ENCODE assay signal across 10 cellular contexts in the genomic region with DNA sequence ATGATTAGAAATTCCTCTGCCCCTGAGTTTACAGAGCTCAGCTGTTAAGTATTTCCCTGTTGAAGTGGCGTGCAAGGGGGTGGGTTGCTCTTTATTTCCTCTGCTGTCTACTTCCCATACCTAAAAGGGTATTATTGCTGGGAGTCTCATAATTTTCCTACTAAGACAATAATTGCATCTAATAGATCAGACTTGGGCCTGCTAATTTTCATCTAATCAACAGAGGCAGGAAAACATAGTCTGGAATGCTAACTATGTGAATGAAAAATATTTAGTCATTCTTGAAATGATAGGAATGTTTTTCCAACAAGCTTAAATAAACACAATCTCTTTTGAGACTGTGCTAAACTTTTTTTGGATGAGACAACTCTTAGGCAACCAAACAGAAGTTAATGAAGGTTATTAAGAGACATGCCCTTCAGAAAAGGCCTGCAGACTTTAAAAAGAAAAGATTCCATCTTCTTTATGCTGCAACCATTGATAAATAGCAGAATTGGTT.
A peak's percentile ranks its signal among the peaks of the same experiment; 100 is the strongest.
DNase-seq lines count a peak whose midpoint lies in the region; ATAC-seq, FAIRE-seq and TF ChIP-seq lines count a peak whose summit lies in the region.
"Had no signal": no experiment of that assay in that cellular context is flagged by ENCODE, and none has a peak within 500 bp of the region (broad histone marks: within the 10 kb centered on the region; RNA-seq: fewer than 3 reads in every experiment).

No MANE protein-coding gene starts in this region.

- intact Hi-C loops in heart left ventricle (cut with DNase I), result loop anchor here in 1 of 10 donors (5.0 kb wide), 1 partner anchor 34 kb away; no protein-coding TSS in a partner anchor
- intact Hi-C loops in activated CD4-positive, alpha-beta T cell treated with anti-CD3 and anti-CD28 coated beads, Interleukin-2, amount 10 ng/mL, durations not matched to agents 24 days and 14 days (cut with micrococcal nuclease), result no loop called here

- peaks cover 20% of the 10 kb centered on the region for H3K36me3 ChIP-seq in astrocyte (ENCODE audit: insufficient read depth, low read length)
- H3K36me3 ChIP-seq in heart left ventricle, result peaks cover 0 to 29% (median 12%) of the 10 kb centered on the region in 9 donors
- H3K36me3 ChIP-seq: neural progenitor cell had no signal

- ATAC-seq in heart left ventricle, result peak in 2 of 4 donors; percentile 36 to 52

- no peak for TF ChIP-seq POLR2A in heart left ventricle (IDR thresholded peaks at IDR 0.05)

- H3K9me3 ChIP-seq in astrocyte (ENCODE audit: insufficient read depth, low read depth, low read length) (no peaks in the 10 kb centered on the region), heart left ventricle (no peaks in the 10 kb centered on the region)

- FAIRE-seq in G401.6 (lab: Jason Lieb, UNC), result peak; percentile 100
- peak; percentile 95 for FAIRE-seq in astrocyte (lab: Jason Lieb, UNC)

- H3K4me2 ChIP-seq in astrocyte (ENCODE audit: low read length), result peak overlapping the region; percentile 59
- H3K4me2 ChIP-seq: neural progenitor cell had no signal

- H3K27me3 Mint-ChIP-seq in astrocyte (ENCODE audit: low read depth, unreplicated experiment), result no peaks in the 10 kb centered on the region
- no peaks in the 10 kb centered on the region for H3K27me3 Mint-ChIP-seq in activated CD4-positive, alpha-beta T cell treated with anti-CD3 and anti-CD28 coated beads, Interleukin-2, amount 10 ng/mL, durations not matched to agents 24 days and 14 days

- H3K79me2 ChIP-seq in astrocyte (ENCODE audit: insufficient read depth, low read length), result peaks cover 65% of the 10 kb centered on the region

- H2AFZ ChIP-seq in astrocyte (ENCODE audit: low read depth, low read length), result no peak overlapping the region
- H2AFZ ChIP-seq: neural progenitor cell had no signal

- peak overlapping the region; percentile 92 for H3K27ac ChIP-seq in astrocyte (ENCODE audit: low read depth, low read length)
- H3K27ac ChIP-seq in heart left ventricle, result peak overlapping the region; percentile 37 to 81 (median 62)
- H3K27ac ChIP-seq: neural progenitor cell had no signal

- H3K4me3 ChIP-seq in astrocyte (ENCODE audit: insufficient read depth, low read depth, low read length) (no peak overlapping the region), heart left ventricle (no peak overlapping the region), retinal pigment epithelial cell (ENCODE audit: low read length) (no peak overlapping the region)
- H3K4me3 ChIP-seq: neural progenitor cell had no signal

- WGBS in heart left ventricle, 4 donors, result 29 to 56% (median 44%) methylated on average over 1 of the region's 1 CpG

- H3K4me1 Mint-ChIP-seq in astrocyte (ENCODE audit: low read depth, unreplicated experiment), result peaks cover 62% of the 10 kb centered on the region
- H3K4me1 Mint-ChIP-seq in activated CD4-positive, alpha-beta T cell treated with anti-CD3 and anti-CD28 coated beads, Interleukin-2, amount 10 ng/mL, durations not matched to agents 24 days and 14 days, result no peaks in the 10 kb centered on the region

- H3K9ac ChIP-seq in astrocyte (ENCODE audit: low read length), result peak overlapping the region; percentile 72
- H3K9ac ChIP-seq: neural progenitor cell had no signal

- H3K4me1 ChIP-seq in astrocyte (ENCODE audit: insufficient read depth, low read length) (peaks cover 61% of the 10 kb centered on the region), heart left ventricle (peaks cover 10 to 67% (median 34%) of the 10 kb centered on the region in 12 donors)
- H3K4me1 ChIP-seq: neural progenitor cell had no signal

- no peaks in the 10 kb centered on the region for H3K27me3 ChIP-seq in astrocyte (ENCODE audit: insufficient read depth, low read length)
- no peaks in the 10 kb centered on the region for H3K27me3 ChIP-seq in heart left ventricle
- H3K27me3 ChIP-seq: neural progenitor cell had no signal

- no peaks in the 10 kb centered on the region for H4K20me1 ChIP-seq in astrocyte (ENCODE audit: insufficient read depth, low read length)

- no peak overlapping the region for H3K4me3 Mint-ChIP-seq in astrocyte (ENCODE audit: unreplicated experiment)
- H3K4me3 Mint-ChIP-seq in activated CD4-positive, alpha-beta T cell treated with anti-CD3 and anti-CD28 coated beads, Interleukin-2, amount 10 ng/mL, durations not matched to agents 24 days and 14 days, result no peak overlapping the region
- H3K4me3 Mint-ChIP-seq: neural progenitor cell had no signal

- peaks cover 22% of the 10 kb centered on the region for H3K36me3 Mint-ChIP-seq in astrocyte (ENCODE audit: low read depth, unreplicated experiment)
- peaks cover 2% of the 10 kb centered on the region for H3K36me3 Mint-ChIP-seq in activated CD4-positive, alpha-beta T cell treated with anti-CD3 and anti-CD28 coated beads, Interleukin-2, amount 10 ng/mL, durations not matched to agents 24 days and 14 days (ENCODE audit: low read depth)

- DNase-seq in astrocyte (ENCODE audit: low read depth) (peak; percentile 87), heart left ventricle (no peak), retinal pigment epithelial cell (ENCODE audit: low read depth) (peak; percentile 77), DMS 273 (lab: John Stamatoyannopoulos, UW; ENCODE audit: unreplicated experiment) (no peak), HuH-7.5 (ENCODE audit: low spot score) (no peak)
- no peak for DNase-seq in stimulated activated CD4-positive, alpha-beta T cell treated with anti-CD3 and anti-CD28 coated beads, Interleukin-4, amount 100 ng/mL, for 4 hours
- no peak for DNase-seq in activated CD4-positive, alpha-beta T cell treated with anti-CD3 and anti-CD28 coated beads, Interleukin-2, amount 10 ng/mL, durations not matched to agents 24 days and 14 days
- DNase-seq: stimulated activated naive CD4-positive, alpha-beta T cell had no signal

- H3K27ac Mint-ChIP-seq in astrocyte (ENCODE audit: unreplicated experiment), result peak overlapping the region; percentile 96
- no peak overlapping the region for H3K27ac Mint-ChIP-seq in activated CD4-positive, alpha-beta T cell treated with anti-CD3 and anti-CD28 coated beads, Interleukin-2, amount 10 ng/mL, durations not matched to agents 24 days and 14 days
- H3K27ac Mint-ChIP-seq: neural progenitor cell had no signal

- TF ChIP-seq CTCF in astrocyte (IDR thresholded peaks at IDR 0.05; ENCODE audit: insufficient read depth, low read depth, low read length) (no peak), heart left ventricle (IDR thresholded peaks at IDR 0.05) (no peak), retinal pigment epithelial cell (conservative IDR thresholded peaks at IDR 0.05; ENCODE audit: low read depth, low read length) (no peak)

- peaks cover 2% of the 10 kb centered on the region for H3K9me3 Mint-ChIP-seq in astrocyte (ENCODE audit: unreplicated experiment)
- H3K9me3 Mint-ChIP-seq in activated CD4-positive, alpha-beta T cell treated with anti-CD3 and anti-CD28 coated beads, Interleukin-2, amount 10 ng/mL, durations not matched to agents 24 days and 14 days, result no peaks in the 10 kb centered on the region
- H3K9me3 Mint-ChIP-seq: neural progenitor cell had no signal

Comparison
In these comparisons a context has a peak if more than half of its experiments do, and no peak if none do; other contexts are left out.
1. DNase-seq: peak in astrocyte (single experiment) and retinal pigment epithelial cell (single experiment); none in heart left ventricle (0 of 5), stimulated activated CD4-positive, alpha-beta T cell treated with anti-CD3 and anti-CD28 coated beads, Interleukin-4, amount 100 ng/mL, for 4 hours (0 of 2), DMS 273 (single experiment), activated CD4-positive, alpha-beta T cell treated with anti-CD3 and anti-CD28 coated beads, Interleukin-2, amount 10 ng/mL, durations not matched to agents 24 days and 14 days (single experiment) and HuH-7.5 (single experiment).